In the genomic region with DNA sequence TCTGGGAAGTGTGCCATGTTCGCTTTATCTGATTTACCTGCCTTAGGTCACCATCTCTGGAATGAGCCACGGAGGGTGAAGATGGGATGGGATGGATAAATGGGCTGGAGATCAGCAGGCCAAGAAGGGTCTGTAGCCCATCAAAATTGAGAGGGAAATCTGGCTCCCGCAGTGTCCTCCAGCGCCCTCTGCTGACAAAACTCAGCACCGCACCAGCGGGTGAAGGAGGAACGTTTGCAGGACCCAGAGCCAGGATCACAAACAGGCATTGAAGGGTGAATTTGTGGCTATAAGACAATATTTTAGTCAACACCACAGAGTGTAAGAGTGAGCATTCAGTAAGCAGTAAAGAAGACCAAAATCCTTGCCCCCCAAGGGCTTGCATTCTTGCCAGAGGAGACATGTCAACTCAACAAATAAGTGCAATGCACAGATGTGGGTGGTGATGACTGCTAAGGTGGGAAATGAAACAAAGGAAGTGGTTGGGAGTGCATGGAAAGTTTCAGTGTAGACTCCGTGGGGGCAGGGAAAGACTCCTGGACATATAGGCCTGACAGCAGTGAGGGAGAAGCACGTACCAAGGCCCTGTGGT, we compare ENCODE assay signal across 8 cellular contexts.
DNase-seq lines count a peak whose midpoint lies in the region; ATAC-seq and TF ChIP-seq lines count a peak whose summit lies in the region.

No MANE protein-coding gene starts in this region.

- CTCF ChIA-PET in WTC11 (lab: Charles Lee) = no interaction called here

- peak; percentile 58; the same call in 1 of the 2 replicates for ATAC-seq in WTC11
- no peak for ATAC-seq in HG02610 (IDR thresholded peaks at IDR 0.05; ENCODE audit: unreplicated experiment)
- ATAC-seq in GM21367 (IDR thresholded peaks at IDR 0.05; ENCODE audit: unreplicated experiment) = no peak

- no peaks in the 10 kb centered on the region for H3K27me3 ChIP-seq in kidney epithelial cell (ENCODE audit: control insufficient read depth, insufficient read depth, low read length)

- POLR2A ChIA-PET in WTC11 (lab: Charles Lee) = no interaction called here

- H3K36me3 Mint-ChIP-seq in WTC11 = peaks cover 14% of the 10 kb centered on the region

- DNase-seq in AG10803 (ENCODE audit: low read depth) (no peak), GM13976 (ENCODE audit: low spot score) (peak; percentile 49), WTC11 (ENCODE audit: low spot score) (peak; percentile 64), kidney epithelial cell (ENCODE audit: low read depth) (no peak), NCI-H2107 (lab: John Stamatoyannopoulos, UW) (no peak), NCI-H2029 treated with DMSO at 0.1 percent for 48 hours (lab: John Stamatoyannopoulos, UW) (no peak)

- H3K36me3 ChIP-seq in kidney epithelial cell (ENCODE audit: control insufficient read depth, insufficient read depth, low read length) = no peaks in the 10 kb centered on the region

- H3K4me1 Mint-ChIP-seq in WTC11 = peaks cover 7% of the 10 kb centered on the region

- H3K4me3 ChIP-seq in AG10803 (ENCODE audit: low read length) (no peak overlapping the region), kidney epithelial cell (ENCODE audit: low read depth, low read length) (no peak overlapping the region)

- H3K27me3 Mint-ChIP-seq in WTC11 (ENCODE audit: low read depth) = no peaks in the 10 kb centered on the region; the same call in 1 of the 2 replicates

- no peak overlapping the region for H3K4me3 Mint-ChIP-seq in WTC11

- in situ Hi-C loops in GM13976 (cut with MboI; ENCODE audit: low sequenced_read_pairs, unreplicated experiment) = no loop called here

- TF ChIP-seq CTCF in AG10803 (conservative IDR thresholded peaks at IDR 0.05; ENCODE audit: low read length) (peak; percentile 70), GM13976 (IDR thresholded peaks at IDR 0.05; ENCODE audit: borderline replicate concordance, control extremely low read depth, extremely low read depth, insufficient read depth, missing control alignments) (peak; percentile 61), WTC11 (IDR thresholded peaks at IDR 0.05) (peak; percentile 88), kidney epithelial cell (IDR thresholded peaks at IDR 0.05; ENCODE audit: insufficient read depth, low read length, poor library complexity, severe bottlenecking) (peak; percentile 48)

- peaks cover 20% of the 10 kb centered on the region for H3K9me3 Mint-ChIP-seq in WTC11

- no peak overlapping the region for H3K27ac Mint-ChIP-seq in WTC11

TF ChIP-seq in WTC11, 78 proteins besides CTCF, POLR2A, EP300 and RAD21:
- TF ChIP-seq ESRRA (CRISPR knock-in tag; IDR thresholded peaks at IDR 0.05; ENCODE audit: borderline replicate concordance) (no peak), ZNF416 (CRISPR knock-in tag; IDR thresholded peaks at IDR 0.05) (no peak), ZNF396 (CRISPR knock-in tag; IDR thresholded peaks at IDR 0.05; ENCODE audit: borderline replicate concordance) (no peak), SMAD4 (CRISPR knock-in tag; IDR thresholded peaks at IDR 0.05) (no peak), GTF2I (CRISPR knock-in tag; conservative IDR thresholded peaks at IDR 0.05) (0 out of 2 replicates have a peak, but pooled peaks have one; percentile 42)
- TF ChIP-seq, protein P1, sequence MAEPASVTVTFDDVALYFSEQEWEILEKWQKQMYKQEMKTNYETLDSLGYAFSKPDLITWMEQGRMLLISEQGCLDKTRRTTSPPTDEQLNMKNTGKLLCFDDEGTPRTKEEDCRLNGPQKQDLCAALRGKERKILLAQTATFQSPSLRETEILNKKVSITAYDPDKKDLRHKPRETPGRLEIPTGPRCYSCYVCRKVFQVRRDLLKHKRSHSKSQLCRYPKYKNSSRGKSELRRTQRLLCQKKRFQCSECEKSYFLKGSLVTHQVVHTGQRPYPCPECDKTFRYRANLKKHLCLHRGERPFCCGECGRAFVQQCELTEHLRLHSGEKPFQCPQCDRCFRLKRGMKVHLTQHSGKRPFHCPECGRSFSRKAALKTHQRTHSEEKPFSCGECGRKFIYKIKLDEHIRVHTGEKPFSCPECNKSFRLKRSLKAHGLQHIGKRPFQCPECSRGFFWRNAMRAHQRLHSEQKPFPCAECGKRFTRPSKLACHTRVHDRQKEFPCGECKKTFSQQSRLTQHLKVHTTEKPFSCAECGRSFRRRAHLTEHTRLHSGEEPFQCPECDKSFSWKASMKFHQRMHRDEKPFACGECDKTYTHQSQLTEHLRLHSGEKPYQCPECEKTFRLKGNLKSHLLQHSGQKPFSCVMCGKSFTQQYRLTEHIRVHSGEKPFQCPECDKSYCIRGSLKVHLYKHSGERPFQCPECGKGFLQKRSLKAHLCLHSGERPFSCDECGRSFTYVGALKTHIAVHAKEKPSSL (CRISPR knock-in tag; conservative IDR thresholded peaks at IDR 0.05) = no peak

Comparison
In these comparisons a context has a peak if more than half of its experiments do, and no peak if none do; other contexts are left out.
1. DNase-seq: peak in GM13976 (single experiment) and WTC11 (single experiment); none in AG10803 (single experiment), kidney epithelial cell (single experiment), NCI-H2107 (single experiment) and NCI-H2029 treated with DMSO at 0.1 percent for 48 hours (single experiment).
2. Peak in every context shown above with its lines, with median percentiles within 50 percentile points of each other: CTCF ChIP-seq.